1 cellular context compared by ENCODE assay signal in genomic region chr1:70504821-70505193, GRCh38.
TF ChIP-seq lines count a peak whose summit lies in the region.

No MANE protein-coding gene starts in this region.

TF ChIP-seq in SK-N-SH, 30 proteins besides CTCF, POLR2A, EP300 and RAD21 (continued from another document):
- TF ChIP-seq ZBTB33 (IDR thresholded peaks at IDR 0.05; ENCODE audit: borderline replicate concordance, low read depth): peak; percentile 75; the same call in 1 of the 2 replicates
- TF ChIP-seq MEF2A (IDR thresholded peaks at IDR 0.05; ENCODE audit: borderline replicate concordance, low read depth): peak; percentile 77; the same call in 1 of the 2 replicates
- peak; percentile 59; the same call in 1 of the 2 replicates for TF ChIP-seq REST (IDR thresholded peaks at IDR 0.05; ENCODE audit: low read depth, low read length)
- peak; percentile 100 for TF ChIP-seq RXRA (IDR thresholded peaks at IDR 0.05; ENCODE audit: borderline replicate concordance, low read depth)
- TF ChIP-seq FOXM1 (IDR thresholded peaks at IDR 0.05; ENCODE audit: low read depth): 0 out of 2 replicates have a peak, but pooled peaks have one; percentile 78
- peak; percentile 92 for TF ChIP-seq POLR2AphosphoS5 (IDR thresholded peaks at IDR 0.05; ENCODE audit: low read depth, low read length)
- peak; percentile 98 for TF ChIP-seq PBX3 (IDR thresholded peaks at IDR 0.05)
- TF ChIP-seq CHD2 (IDR thresholded peaks at IDR 0.05; ENCODE audit: low read length, partially characterized antibody): peak; percentile 6
